Comparison of ENCODE assay signal across 27 cellular contexts in the genomic region with DNA sequence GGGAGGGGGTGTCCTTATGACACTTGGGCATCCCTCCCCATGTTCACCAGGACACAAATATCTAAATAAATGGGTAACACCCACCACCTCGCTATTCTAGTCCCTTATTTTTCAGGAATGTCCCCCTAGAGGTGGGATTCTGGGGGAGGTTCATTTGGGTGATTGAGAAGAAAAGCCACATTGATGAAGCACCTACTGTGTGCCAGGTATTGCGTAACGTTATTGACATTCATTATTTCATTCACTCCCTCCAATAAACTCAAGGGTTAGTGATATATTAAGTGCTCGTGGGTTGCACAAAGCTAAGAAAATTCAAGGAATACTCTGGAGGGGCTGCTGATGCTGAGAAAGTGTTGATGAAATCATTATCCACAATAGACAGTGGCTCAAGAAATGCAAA.
"Had no signal": no experiment of that assay in that cellular context is flagged by ENCODE, and none has a peak within 500 bp of the region (broad histone marks: within the 10 kb centered on the region; RNA-seq: fewer than 3 reads in every experiment).

No MANE protein-coding gene starts in this region.

- H3K36me3 ChIP-seq: stomach, suprapubic skin, thoracic aorta, thyroid gland, tibial artery, tibial nerve, transverse colon, upper lobe of left lung, upper lobe of right lung, uterus, vagina had no signal

- ATAC-seq: stimulated activated effector memory CD8-positive, alpha-beta T cell treated with anti-CD3 and anti-CD28 coated beads, Interleukin-12 subunit alpha, Interleukin-12 subunit beta, amount 100 ng/mL, for 72 hours; stimulated activated memory B cell treated with anti-CD40 and anti-IgM and Interleukin-4, amounts not matched to agents 10 μg/mL and 1 μg/mL and 100 μg/mL, for 72 hours; stimulated activated naive B cell treated with anti-CD40 and anti-IgM and Interleukin-4, amounts not matched to agents 10 μg/mL and 1 μg/mL and 100 μg/mL, for 72 hours; stimulated activated naive CD8-positive, alpha-beta T cell treated with anti-CD3 and anti-CD28 coated beads, Interleukin-15, amount 100 ng/mL, for 72 hours; stimulated activated naive CD8-positive, alpha-beta T cell treated with anti-CD3 and anti-CD28 coated beads, Interleukin-15, Interleukin-2, amounts not matched to agents 100 U/mL and 50 U/mL, for 24 hours; upper lobe of right lung had no signal

- H3K27me3 ChIP-seq: testis, thyroid gland, tibial nerve, transverse colon, upper lobe of left lung, upper lobe of right lung, uterus, vagina had no signal

- H3K4me3 ChIP-seq: stomach, suprapubic skin, testis, thoracic aorta, thyroid gland, tibial artery, tibial nerve, transverse colon, upper lobe of left lung, upper lobe of right lung, uterus, vagina had no signal

- DNase-seq: stimulated activated CD4-positive, alpha-beta T cell treated with anti-CD3 and anti-CD28 coated beads, Interleukin-2, amount 100 ng/mL, for 48 hours; stimulated activated CD4-positive, alpha-beta T cell treated with anti-CD3 and anti-CD28 coated beads, Interleukin-4, amount 100 ng/mL, for 1 hour; stimulated activated CD4-positive, alpha-beta T cell treated with anti-CD3 and anti-CD28 coated beads, Interleukin-4, amount 100 ng/mL, for 24 hours; stimulated activated CD4-positive, alpha-beta T cell treated with anti-CD3 and anti-CD28 coated beads, Interleukin-4, amount 100 ng/mL, for 4 hours; stimulated activated CD8-positive, alpha-beta memory T cell treated with anti-CD3 and anti-CD28 coated beads, Interleukin-4, amount 100 ng/mL, for 48 hours; stimulated activated naive B cell treated with anti-CD40 and anti-IgM and Interleukin-4, amounts not matched to agents 10 μg/mL and 1 μg/mL and 100 μg/mL, for 72 hours; stimulated activated naive CD4-positive, alpha-beta T cell; stimulated activated naive CD4-positive, alpha-beta T cell treated with Interleukin-2 at 50 U/mL for 16 hours; stimulated activated naive CD8-positive, alpha-beta T cell treated with anti-CD3 and anti-CD28 coated beads, Interleukin-15, amount 100 ng/mL, for 72 hours; stimulated activated naive CD8-positive, alpha-beta T cell treated with anti-CD3 and anti-CD28 coated beads, Interleukin-15, Interleukin-2, amounts not matched to agents 100 U/mL and 50 U/mL, for 24 hours; stomach; substantia nigra; testis; thyroid gland; tibial artery; transverse colon; trophoblast cell; upper lobe of left lung; upper lobe of right lung; uterus had no signal

- H3K9me3 ChIP-seq: suprapubic skin, testis, thoracic aorta, thyroid gland, tibial artery, transverse colon, upper lobe of left lung, upper lobe of right lung, uterus, vagina had no signal

- H3K27ac ChIP-seq: stomach, suprapubic skin, testis, thoracic aorta, thyroid gland, tibial artery, tibial nerve, transverse colon, upper lobe of left lung, upper lobe of right lung, uterus, vagina had no signal

- H3K4me1 ChIP-seq: stomach, testis, tibial artery, tibial nerve, transverse colon, upper lobe of left lung, upper lobe of right lung, uterus, vagina had no signal

- FAIRE-seq: urothelium cell line had no signal
